ENCODE assay signal across 17 cellular contexts in genomic region chr10:119831656-119832055, GRCh38. TPM values are rescaled to one million over a fixed set of nuclear protein-coding genes. Genes with fewer than 3 reads are reported as not detected.
DNase-seq lines count a peak whose midpoint lies in the region; ATAC-seq and TF ChIP-seq lines count a peak whose summit lies in the region.
"Had no signal": no experiment of that assay in that cellular context is flagged by ENCODE, and none has a peak within 500 bp of the region (broad histone marks: within the 10 kb centered on the region; RNA-seq: fewer than 3 reads in every experiment).

No MANE protein-coding gene starts in this region.

- peaks cover 4 to 13% of the 10 kb centered on the region in 2 donors for H3K9me3 Mint-ChIP-seq in activated naive CD4-positive, alpha-beta T cell treated with anti-CD3 and anti-CD28 coated beads, Interleukin-2, amount 50 U/mL, for 72 hours
- H3K9me3 Mint-ChIP-seq in stimulated activated naive B cell treated with anti-CD40 and anti-IgM and Interleukin-4, amounts not matched to agents 10 μg/mL and 1 μg/mL and 100 μg/mL, for 72 hours: no peaks in the 10 kb centered on the region

- WGBS in trophoblast cell (ENCODE audit: extremely low coverage, insufficient coverage, insufficient read length): no CpG with 5 or more reads among the region's 11 CpGs

- no peak overlapping the region for H3K9ac ChIP-seq in trophoblast cell (ENCODE audit: low read length)

- H3K23ac ChIP-seq in trophoblast cell (ENCODE audit: low read length): no peak overlapping the region

- H2AFZ ChIP-seq in trophoblast cell (ENCODE audit: insufficient read depth, low read length, poor library complexity): no peak overlapping the region

- H3K4me3 ChIP-seq in mucosa of descending colon (no peak overlapping the region), trophoblast cell (ENCODE audit: low read depth, low read length) (no peak overlapping the region)
- H3K4me3 ChIP-seq: A549 had no signal

- peaks cover 29 to 70% of the 10 kb centered on the region in 2 donors for H3K36me3 Mint-ChIP-seq in activated naive CD4-positive, alpha-beta T cell treated with anti-CD3 and anti-CD28 coated beads, Interleukin-2, amount 50 U/mL, for 72 hours
- peaks cover 44 to 69% of the 10 kb centered on the region in 2 donors for H3K36me3 Mint-ChIP-seq in stimulated activated naive B cell treated with anti-CD40 and anti-IgM and Interleukin-4, amounts not matched to agents 10 μg/mL and 1 μg/mL and 100 μg/mL, for 72 hours

- peaks cover 6 to 9% of the 10 kb centered on the region in 2 donors for H3K4me1 Mint-ChIP-seq in stimulated activated naive B cell treated with anti-CD40 and anti-IgM and Interleukin-4, amounts not matched to agents 10 μg/mL and 1 μg/mL and 100 μg/mL, for 72 hours

- H3K14ac ChIP-seq in trophoblast cell (ENCODE audit: low read length): no peak overlapping the region

- no peak for DNase-seq in activated naive CD4-positive, alpha-beta T cell treated with anti-CD3 and anti-CD28 coated beads, Interleukin-2, amount 50 U/mL, for 72 hours (ENCODE audit: low spot score in 2 of 2)
- no peak for DNase-seq in activated naive CD4-positive, alpha-beta T cell treated with Interleukin-2 at 50 U/mL for 16 hours
- peak; percentile 21 for DNase-seq in RPMI7951 (ENCODE audit: low read depth)
- peak; percentile 61 for DNase-seq in medulla oblongata (ENCODE audit: extremely low spot score)
- no peak for DNase-seq in stimulated activated naive B cell treated with anti-CD40 and anti-IgM and Interleukin-4, amounts not matched to agents 10 μg/mL and 1 μg/mL and 100 μg/mL, for 72 hours
- DNase-seq in mucosa of descending colon: no peak
- DNase-seq in trophoblast cell: no peak
- DNase-seq in DMS79 (lab: John Stamatoyannopoulos, UW): no peak
- DNase-seq: DMS79 treated with DMSO at 0.1 percent for 48 hours, KBM-7, NCI-H1105, NCI-H2081 treated with DMSO at 0.1 percent for 48 hours, NCI-H446 treated with DMSO at 0.1 percent for 48 hours, NCI-H69 had no signal

- no peak overlapping the region for H3K18ac ChIP-seq in trophoblast cell (ENCODE audit: low read length)

- H2BK5ac ChIP-seq in trophoblast cell (ENCODE audit: low read depth, low read length, poor library complexity): no peak overlapping the region

- H3K79me2 ChIP-seq in trophoblast cell (ENCODE audit: control insufficient read depth, insufficient read depth, low read length, poor library complexity): no peaks in the 10 kb centered on the region

- H3K27ac ChIP-seq in trophoblast cell (ENCODE audit: low read depth, low read length): no peak overlapping the region
- H3K27ac ChIP-seq: A549 had no signal

- no peaks in the 10 kb centered on the region for H3K79me1 ChIP-seq in trophoblast cell (ENCODE audit: low read length)

- H4K12ac ChIP-seq in trophoblast cell (ENCODE audit: low read depth, low read length): no peak overlapping the region

- H3K27ac Mint-ChIP-seq in activated naive CD4-positive, alpha-beta T cell treated with anti-CD3 and anti-CD28 coated beads, Interleukin-2, amount 50 U/mL, for 72 hours: peak overlapping the region; percentile 23 to 68
- H3K27ac Mint-ChIP-seq in stimulated activated naive B cell treated with anti-CD40 and anti-IgM and Interleukin-4, amounts not matched to agents 10 μg/mL and 1 μg/mL and 100 μg/mL, for 72 hours: peak overlapping the region; percentile 75

- H3K36me3 ChIP-seq in mucosa of descending colon (ENCODE audit: low read depth) (no peaks in the 10 kb centered on the region), trophoblast cell (ENCODE audit: control insufficient read depth in 1 of 2, insufficient read depth in 2 of 2, low read length in 2 of 2) (peaks cover 21 to 44% of the 10 kb centered on the region in 2 experiments)

- H3K27me3 Mint-ChIP-seq in stimulated activated naive B cell treated with anti-CD40 and anti-IgM and Interleukin-4, amounts not matched to agents 10 μg/mL and 1 μg/mL and 100 μg/mL, for 72 hours: no peaks in the 10 kb centered on the region

- intact Hi-C loops in mucosa of descending colon (cut with DNase I, micrococcal nuclease): loop anchor here in 1 of 2 donors (10.0 kb wide), 1 partner anchor 77 kb away; no protein-coding TSS in a partner anchor

- no peaks in the 10 kb centered on the region for H3K4me1 ChIP-seq in mucosa of descending colon (ENCODE audit: low read depth)
- H3K4me1 ChIP-seq in trophoblast cell (ENCODE audit: control insufficient read depth in 1 of 2, insufficient read depth in 2 of 2, low read length in 2 of 2): peaks cover 0 to 2% of the 10 kb centered on the region in 2 experiments

- no peak overlapping the region for H2BK120ac ChIP-seq in trophoblast cell (ENCODE audit: insufficient read depth, low read length, poor library complexity)

- H3K4ac ChIP-seq in trophoblast cell (ENCODE audit: low read depth, low read length): no peak overlapping the region

- H3K4me2 ChIP-seq in trophoblast cell (ENCODE audit: low read length): no peak overlapping the region
- H3K4me2 ChIP-seq: A549 had no signal

- H4K91ac ChIP-seq in trophoblast cell (ENCODE audit: low read depth, low read length): no peak overlapping the region

- no peak for TF ChIP-seq CTCF in mucosa of descending colon (IDR thresholded peaks at IDR 0.05)

- H4K8ac ChIP-seq in trophoblast cell (ENCODE audit: low read depth, low read length): no peak overlapping the region

- no peak for ATAC-seq in activated naive CD4-positive, alpha-beta T cell treated with anti-CD3 and anti-CD28 coated beads, Interleukin-2, amount 50 U/mL, for 72 hours
- no peak for ATAC-seq in stimulated activated naive B cell treated with anti-CD40 and anti-IgM and Interleukin-4, amounts not matched to agents 10 μg/mL and 1 μg/mL and 100 μg/mL, for 72 hours (replicated peaks)
- ATAC-seq in mucosa of descending colon: no peak
- ATAC-seq: A549, HepG2, Panc1 had no signal

- no peak overlapping the region for H2AK5ac ChIP-seq in trophoblast cell (ENCODE audit: low read length)

- H3K9me3 ChIP-seq in mucosa of descending colon (no peaks in the 10 kb centered on the region), trophoblast cell (ENCODE audit: insufficient read depth, low read depth, low read length) (no peaks in the 10 kb centered on the region)
- H3K9me3 ChIP-seq: A549 had no signal

- no peak overlapping the region for H3K4me3 Mint-ChIP-seq in stimulated activated naive B cell treated with anti-CD40 and anti-IgM and Interleukin-4, amounts not matched to agents 10 μg/mL and 1 μg/mL and 100 μg/mL, for 72 hours

- H2BK12ac ChIP-seq in trophoblast cell (ENCODE audit: low read length): no peak overlapping the region

- no peaks in the 10 kb centered on the region for H3K27me3 ChIP-seq in trophoblast cell (ENCODE audit: insufficient read depth, low read length)

RNA-seq across cellular contexts. Expression of gene MCMBP, which starts 41.0 kb away (rescaled TPM):
- 10 to 100 TPM; 51.8 to 84.6 TPM for total RNA-seq in activated naive CD4-positive, alpha-beta T cell treated with anti-CD3 and anti-CD28 coated beads, Interleukin-2, amount 50 U/mL, for 72 hours
- total RNA-seq in RPMI7951 (2014; rRNA removed; shearing (Covaris generic)): 60.6 and 62.8 TPM in 2 replicates
- total RNA-seq in mucosa of descending colon: 10 to 100 TPM; 38.8 to 50.4 (median 39.6) TPM
- 39.8 and 40.3 TPM in 2 replicates for polyA plus RNA-seq in trophoblast cell (2013)

Comparison
In these comparisons a context has a peak if more than half of its experiments do, and no peak if none do; other contexts are left out.
1. DNase-seq: peak in RPMI7951 (single experiment) and medulla oblongata (single experiment); none in activated naive CD4-positive, alpha-beta T cell treated with anti-CD3 and anti-CD28 coated beads, Interleukin-2, amount 50 U/mL, for 72 hours (0 of 2), activated naive CD4-positive, alpha-beta T cell treated with Interleukin-2 at 50 U/mL for 16 hours (single experiment), stimulated activated naive B cell treated with anti-CD40 and anti-IgM and Interleukin-4, amounts not matched to agents 10 μg/mL and 1 μg/mL and 100 μg/mL, for 72 hours (single experiment), mucosa of descending colon (0 of 3), trophoblast cell (0 of 2) and DMS79 (single experiment).